Comparison of ENCODE assay signal across 14 cellular contexts in genomic region chr1:53600486-53600885, GRCh38.
DNase-seq lines count a peak whose midpoint lies in the region; ATAC-seq and TF ChIP-seq lines count a peak whose summit lies in the region.
"Had no signal": no experiment of that assay in that cellular context is flagged by ENCODE, and none has a peak within 500 bp of the region (broad histone marks: within the 10 kb centered on the region; RNA-seq: fewer than 3 reads in every experiment).

No MANE protein-coding gene starts in this region.

- H3K27ac Mint-ChIP-seq in activated CD8-positive, alpha-beta memory T cell treated with anti-CD3 and anti-CD28 coated beads, Interleukin-2, amount 10 ng/mL, durations not matched to agents 7 days and 5 days = no peak overlapping the region
- H3K27ac Mint-ChIP-seq in T-cell (no peak overlapping the region), natural killer cell (no peak overlapping the region)
- H3K27ac Mint-ChIP-seq: activated CD4-positive, alpha-beta memory T cell treated with anti-CD3 and anti-CD28 coated beads for 36 hours; nephron progenitor cell had no signal

- no peaks in the 10 kb centered on the region for H3K9me3 Mint-ChIP-seq in activated CD8-positive, alpha-beta memory T cell treated with anti-CD3 and anti-CD28 coated beads, Interleukin-2, amount 10 ng/mL, durations not matched to agents 7 days and 5 days (ENCODE audit: low read depth)
- H3K9me3 Mint-ChIP-seq in T-cell = no peaks in the 10 kb centered on the region
- H3K9me3 Mint-ChIP-seq in natural killer cell = no peaks in the 10 kb centered on the region
- H3K9me3 Mint-ChIP-seq: activated CD4-positive, alpha-beta memory T cell treated with anti-CD3 and anti-CD28 coated beads for 36 hours; brain; nephron progenitor cell had no signal

- H3K4me3 ChIP-seq in Jurkat, Clone E6-1 (ENCODE audit: low read length) = no peak overlapping the region
- H3K4me3 ChIP-seq: Peyer's patch had no signal

- POLR2A ChIA-PET in T-cell (lab: Charles Lee) = no interaction called here

- no peak for DNase-seq in activated CD8-positive, alpha-beta memory T cell treated with anti-CD3 and anti-CD28 coated beads, Interleukin-2, amount 10 ng/mL, durations not matched to agents 7 days and 5 days
- no peak for DNase-seq in activated CD8-positive, alpha-beta memory T cell treated with anti-CD3 and anti-CD28 coated beads for 24 hours
- DNase-seq in Jurkat, Clone E6-1 (ENCODE audit: low read depth, low spot score) = peak; percentile 50
- DNase-seq in T-cell (peak in 27 of 34 experiments; percentile 7 to 67 (median 35)), natural killer cell (peak; percentile 39), DMS153 treated with DMSO at 0.1 percent for 48 hours (lab: John Stamatoyannopoulos, UW; ENCODE audit: unreplicated experiment) (no peak)
- DNase-seq: activated CD4-positive, alpha-beta memory T cell treated with anti-CD3 and anti-CD28 coated beads for 36 hours; Karpas-422; NCI-H510A; nephron progenitor cell had no signal

- H3K36me3 Mint-ChIP-seq in activated CD8-positive, alpha-beta memory T cell treated with anti-CD3 and anti-CD28 coated beads, Interleukin-2, amount 10 ng/mL, durations not matched to agents 7 days and 5 days = no peaks in the 10 kb centered on the region
- H3K36me3 Mint-ChIP-seq in T-cell (no peaks in the 10 kb centered on the region), natural killer cell (no peaks in the 10 kb centered on the region)
- H3K36me3 Mint-ChIP-seq: activated CD4-positive, alpha-beta memory T cell treated with anti-CD3 and anti-CD28 coated beads for 36 hours; brain had no signal

- TF ChIP-seq CTCF in natural killer cell (IDR thresholded peaks at IDR 0.05) = no peak

- no peaks in the 10 kb centered on the region for H3K27me3 Mint-ChIP-seq in activated CD8-positive, alpha-beta memory T cell treated with anti-CD3 and anti-CD28 coated beads, Interleukin-2, amount 10 ng/mL, durations not matched to agents 7 days and 5 days
- no peaks in the 10 kb centered on the region for H3K27me3 Mint-ChIP-seq in T-cell
- peaks cover 4 to 14% of the 10 kb centered on the region in 2 donors for H3K27me3 Mint-ChIP-seq in natural killer cell (ENCODE audit: low read depth in 2 of 2)
- H3K27me3 Mint-ChIP-seq: activated CD4-positive, alpha-beta memory T cell treated with anti-CD3 and anti-CD28 coated beads for 36 hours; brain had no signal

- intact Hi-C loops in natural killer cell (cut with micrococcal nuclease) = loop anchor here (2.0 kb wide), 1 partner anchor 18 kb away; no protein-coding TSS in a partner anchor

- ATAC-seq in activated CD8-positive, alpha-beta memory T cell treated with anti-CD3 and anti-CD28 coated beads, Interleukin-2, amount 10 ng/mL, durations not matched to agents 7 days and 5 days = peak; percentile 39
- ATAC-seq in T-cell (replicated peaks in 1 of 4) (peak; percentile 38 to 85 (median 63)), natural killer cell (peak; percentile 85 to 98 (median 94)), HG03469 (IDR thresholded peaks at IDR 0.05; ENCODE audit: unreplicated experiment) (no peak), GM19324 (IDR thresholded peaks at IDR 0.05; ENCODE audit: low FRiP score, unreplicated experiment) (no peak)

- H3K4me1 Mint-ChIP-seq in activated CD8-positive, alpha-beta memory T cell treated with anti-CD3 and anti-CD28 coated beads, Interleukin-2, amount 10 ng/mL, durations not matched to agents 7 days and 5 days = peaks cover 4% of the 10 kb centered on the region
- H3K4me1 Mint-ChIP-seq in T-cell (peaks cover 0 to 8% (median 5%) of the 10 kb centered on the region in 3 donors), natural killer cell (peaks cover 13 to 32% of the 10 kb centered on the region in 2 donors)

- CTCF ChIA-PET in activated CD8-positive, alpha-beta memory T cell treated with anti-CD3 and anti-CD28 coated beads, Interleukin-2, amount 10 ng/mL, durations not matched to agents 7 days and 5 days (lab: Charles Lee) = no interaction called here
- CTCF ChIA-PET in T-cell (lab: Charles Lee) = interaction anchor here in 1 of 2 donors (0.6 kb wide), 1 partner anchor 15 kb away, joined by 3 read pairs; no protein-coding TSS in a partner anchor

- no peak overlapping the region for H3K4me3 Mint-ChIP-seq in activated CD8-positive, alpha-beta memory T cell treated with anti-CD3 and anti-CD28 coated beads, Interleukin-2, amount 10 ng/mL, durations not matched to agents 7 days and 5 days
- H3K4me3 Mint-ChIP-seq in T-cell (no peak overlapping the region), natural killer cell (no peak overlapping the region)
- H3K4me3 Mint-ChIP-seq: activated CD4-positive, alpha-beta memory T cell treated with anti-CD3 and anti-CD28 coated beads for 36 hours; brain; nephron progenitor cell had no signal

Comparison
In these comparisons a context has a peak if more than half of its experiments do, and no peak if none do; other contexts are left out.
1. ATAC-seq: peak in activated CD8-positive, alpha-beta memory T cell treated with anti-CD3 and anti-CD28 coated beads, Interleukin-2, amount 10 ng/mL, durations not matched to agents 7 days and 5 days (single experiment), T-cell (4 of 4) and natural killer cell (3 of 3); none in HG03469 (single experiment) and GM19324 (single experiment).
2. DNase-seq: peak in Jurkat, Clone E6-1 (single experiment), T-cell (27 of 34) and natural killer cell (single experiment); none in activated CD8-positive, alpha-beta memory T cell treated with anti-CD3 and anti-CD28 coated beads, Interleukin-2, amount 10 ng/mL, durations not matched to agents 7 days and 5 days (single experiment), activated CD8-positive, alpha-beta memory T cell treated with anti-CD3 and anti-CD28 coated beads for 24 hours (single experiment) and DMS153 treated with DMSO at 0.1 percent for 48 hours (single experiment).